In genomic region chr17:18260332-18261145, GRCh38 we compare ENCODE assay signal across 1 cellular context.
A peak's percentile ranks its signal among the peaks of the same experiment; 100 is the strongest.
TF ChIP-seq lines count a peak whose summit lies in the region.

TSS of gene MIEF2 (plus strand) at chr17:18260662. CDS start at chr17:18262721, 2,059 bp downstream.

TF ChIP-seq in HepG2, 621 proteins besides CTCF, POLR2A, EP300 and RAD21 (continued from another document and continues in another):
- TF ChIP-seq PBX2 (CRISPR knock-in tag; IDR thresholded peaks at IDR 0.05) (peak; percentile 95), JDP2 (CRISPR knock-in tag; IDR thresholded peaks at IDR 0.05; ENCODE audit: borderline replicate concordance) (no peak), ASH2L (IDR thresholded peaks at IDR 0.05; ENCODE audit: insufficient read length, low read depth, low read length) (peak; percentile 77), IKZF5 (CRISPR knock-in tag; IDR thresholded peaks at IDR 0.05) (peak; percentile 44; the same call in 1 of the 2 replicates), SIX1 (CRISPR knock-in tag; IDR thresholded peaks at IDR 0.05; ENCODE audit: borderline replicate concordance) (peak; percentile 63; the same call in 1 of the 2 replicates), NCOR1 (IDR thresholded peaks at IDR 0.05; ENCODE audit: borderline replicate concordance, low read length) (no peak; the same call in 1 of the 2 replicates), ZBTB44 (CRISPR knock-in tag; IDR thresholded peaks at IDR 0.05) (no peak), CSRNP1 (CRISPR knock-in tag; IDR thresholded peaks at IDR 0.05) (peak; percentile 91; the same call in 1 of the 2 replicates), E2F2 (CRISPR knock-in tag; IDR thresholded peaks at IDR 0.05; ENCODE audit: borderline replicate concordance) (no peak), DMAP1 (CRISPR knock-in tag; IDR thresholded peaks at IDR 0.05) (peak; percentile 56), ZNF34 (CRISPR knock-in tag; IDR thresholded peaks at IDR 0.05; ENCODE audit: borderline replicate concordance) (no peak), FIP1L1 (IDR thresholded peaks at IDR 0.05; ENCODE audit: borderline replicate concordance, insufficient read depth, low read depth, low read length) (no peak), ZNF18 (CRISPR knock-in tag; IDR thresholded peaks at IDR 0.05; ENCODE audit: insufficient replicate concordance) (no peak), MTF2 (CRISPR knock-in tag; IDR thresholded peaks at IDR 0.05; ENCODE audit: borderline replicate concordance) (peak; percentile 59), RARA (CRISPR knock-in tag; IDR thresholded peaks at IDR 0.05) (no peak), ZNF512B (CRISPR knock-in tag; IDR thresholded peaks at IDR 0.05; ENCODE audit: borderline replicate concordance) (0 out of 2 replicates have a peak, but pooled peaks have one; percentile 17), LRRFIP1 (CRISPR knock-in tag; conservative IDR thresholded peaks at IDR 0.05) (no peak), PAWR (CRISPR knock-in tag; IDR thresholded peaks at IDR 0.05; ENCODE audit: borderline replicate concordance) (no peak), TCF12 (IDR thresholded peaks at IDR 0.05) (no peak), TCF12 (CRISPR knock-in tag; IDR thresholded peaks at IDR 0.05) (peak; percentile 51; the same call in 1 of the 2 replicates), TBL1XR1 (IDR thresholded peaks at IDR 0.05; ENCODE audit: borderline replicate concordance, low read length, partially characterized antibody) (no peak), RXRA (CRISPR knock-in tag; IDR thresholded peaks at IDR 0.05) (peak; percentile 48; the same call in 1 of the 2 replicates), DNMT3B (CRISPR knock-in tag; conservative IDR thresholded peaks at IDR 0.05) (no peak), TAF1 (CRISPR knock-in tag; IDR thresholded peaks at IDR 0.05) (peak; percentile 85), SMAD1 (CRISPR knock-in tag; IDR thresholded peaks at IDR 0.05; ENCODE audit: borderline replicate concordance, low read depth) (peak; percentile 86), FOXC1 (CRISPR knock-in tag; IDR thresholded peaks at IDR 0.05; ENCODE audit: borderline replicate concordance) (peak; percentile 97), ZNF773 (CRISPR knock-in tag; IDR thresholded peaks at IDR 0.05; ENCODE audit: borderline replicate concordance) (peak; percentile 43; the same call in 1 of the 2 replicates), MLXIP (CRISPR knock-in tag; IDR thresholded peaks at IDR 0.05; ENCODE audit: borderline replicate concordance) (no peak), POGZ (CRISPR knock-in tag; IDR thresholded peaks at IDR 0.05) (no peak), PCBP2 (optimal IDR thresholded peaks at IDR 0.05; ENCODE audit: low read depth, low read length, poor library complexity, severe bottlenecking) (no peak), ZBED4 (CRISPR knock-in tag; IDR thresholded peaks at IDR 0.05; ENCODE audit: borderline replicate concordance) (no peak; the same call in 1 of the 2 replicates), XBP1 (CRISPR knock-in tag; IDR thresholded peaks at IDR 0.05) (no peak), HNRNPUL1 (IDR thresholded peaks at IDR 0.05; ENCODE audit: low read depth, low read length) (no peak), U2AF1 (optimal IDR thresholded peaks at IDR 0.05; ENCODE audit: low read depth, low read length) (no peak), ZSCAN9 (CRISPR knock-in tag; IDR thresholded peaks at IDR 0.05; ENCODE audit: borderline replicate concordance) (no peak), PLRG1 (conservative IDR thresholded peaks at IDR 0.05) (no peak)
